In the genomic region with DNA sequence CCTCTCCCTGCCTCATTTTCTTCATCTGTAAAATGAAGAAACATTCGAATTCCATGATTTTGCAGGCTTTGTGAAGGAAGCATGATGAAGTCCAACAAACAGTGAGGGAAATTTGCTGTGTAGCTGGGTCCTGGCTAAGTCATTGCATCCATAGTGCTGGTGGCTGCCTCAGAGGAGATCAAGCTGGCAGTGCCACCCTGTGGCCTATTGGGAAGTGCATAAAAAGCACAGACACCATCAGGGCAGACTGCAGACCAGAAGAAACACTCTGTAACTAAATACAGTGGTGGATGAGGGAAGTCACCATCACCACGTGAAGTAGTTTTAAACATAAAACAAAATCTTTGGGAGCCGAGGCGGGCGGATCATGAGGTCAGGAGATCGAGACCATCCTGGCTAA, we compare ENCODE assay signal across 1 cellular context.
TF ChIP-seq lines count a peak whose summit lies in the region.

No MANE protein-coding gene starts in this region.

TF ChIP-seq in HEK293T, 16 proteins besides CTCF, POLR2A, EP300 and RAD21 (continued from another document):
- TF ChIP-seq, protein P1, sequence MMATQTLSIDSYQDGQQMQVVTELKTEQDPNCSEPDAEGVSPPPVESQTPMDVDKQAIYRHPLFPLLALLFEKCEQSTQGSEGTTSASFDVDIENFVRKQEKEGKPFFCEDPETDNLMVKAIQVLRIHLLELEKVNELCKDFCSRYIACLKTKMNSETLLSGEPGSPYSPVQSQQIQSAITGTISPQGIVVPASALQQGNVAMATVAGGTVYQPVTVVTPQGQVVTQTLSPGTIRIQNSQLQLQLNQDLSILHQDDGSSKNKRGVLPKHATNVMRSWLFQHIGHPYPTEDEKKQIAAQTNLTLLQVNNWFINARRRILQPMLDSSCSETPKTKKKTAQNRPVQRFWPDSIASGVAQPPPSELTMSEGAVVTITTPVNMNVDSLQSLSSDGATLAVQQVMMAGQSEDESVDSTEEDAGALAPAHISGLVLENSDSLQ (IDR thresholded peaks at IDR 0.05): no peak
- TF ChIP-seq NFRKB (IDR thresholded peaks at IDR 0.05) (no peak), ARNT (IDR thresholded peaks at IDR 0.05) (no peak), CTBP1 (IDR thresholded peaks at IDR 0.05; ENCODE audit: borderline replicate concordance) (no peak), L3MBTL2 (conservative IDR thresholded peaks at IDR 0.05) (no peak), FOXM1 (IDR thresholded peaks at IDR 0.05; ENCODE audit: borderline replicate concordance) (no peak), TARDBP (IDR thresholded peaks at IDR 0.05) (no peak)
TF ChIP-seq in HEK293T: peak in this region for 0.
